ENCODE assay signal across 25 cellular contexts in the genomic region with DNA sequence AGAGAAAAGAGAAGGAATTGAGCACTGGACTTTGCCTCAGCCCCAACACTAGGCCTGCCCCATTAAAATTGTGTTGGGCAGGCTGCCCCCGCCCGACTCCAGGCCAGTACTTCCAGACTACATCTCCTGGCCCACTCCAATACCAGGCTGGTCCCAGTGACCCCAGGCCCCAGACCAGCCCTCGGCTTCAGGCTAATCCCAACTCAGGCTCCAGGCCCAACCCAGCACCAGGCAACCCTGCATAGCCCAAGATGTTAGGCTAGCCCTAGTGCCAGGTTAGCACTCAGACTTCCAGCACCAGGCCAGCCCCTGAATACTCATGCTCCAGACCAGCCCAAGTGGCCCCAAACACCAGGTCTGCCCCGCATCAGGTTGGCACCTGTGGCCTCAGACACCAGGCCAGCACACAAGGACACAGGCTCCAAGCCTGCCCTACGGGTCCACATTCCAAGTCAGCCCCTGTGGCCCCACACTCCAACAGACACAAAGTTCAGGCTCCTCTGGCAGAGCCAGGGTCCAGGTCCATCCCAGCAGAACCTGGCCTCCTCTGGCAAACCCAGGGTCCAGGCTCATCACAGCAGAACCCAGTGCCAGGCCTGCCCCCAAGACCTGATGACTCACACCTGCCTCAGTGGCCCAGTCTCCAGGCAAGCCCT. TPM values are rescaled to one million over a fixed set of nuclear protein-coding genes. Genes with fewer than 3 reads are reported as not detected.
DNase-seq lines count a peak whose midpoint lies in the region; ATAC-seq, FAIRE-seq and TF ChIP-seq lines count a peak whose summit lies in the region.
"Had no signal": no experiment of that assay in that cellular context is flagged by ENCODE, and none has a peak within 500 bp of the region (broad histone marks: within the 10 kb centered on the region; RNA-seq: fewer than 3 reads in every experiment).

No MANE protein-coding gene starts in this region.

- H3K9me3 Mint-ChIP-seq in GM23338, result peaks cover 9% of the 10 kb centered on the region; the same call in 2 of the 3 replicates
- H3K9me3 Mint-ChIP-seq in naive thymus-derived CD4-positive, alpha-beta T cell, result peaks cover 0 to 34% (median 21%) of the 10 kb centered on the region in 11 donors
- H3K9me3 Mint-ChIP-seq in stimulated activated naive B cell treated with anti-CD40 and anti-IgM and Interleukin-4, amounts not matched to agents 10 μg/mL and 1 μg/mL and 100 μg/mL, for 72 hours, result peaks cover 11 to 13% of the 10 kb centered on the region in 2 donors
- H3K9me3 Mint-ChIP-seq in T-helper 2 cell treated with Interferon-gamma antibody and Interleukin-4, amounts not matched to agents 5 μg/mL and 100 μg/mL, for 36 hours, result peaks cover 24% of the 10 kb centered on the region

- in situ Hi-C loops in K562 (cut with MboI), result no loop called here

- H3K4me3 Mint-ChIP-seq in GM23338, result no peak overlapping the region
- no peak overlapping the region for H3K4me3 Mint-ChIP-seq in naive thymus-derived CD4-positive, alpha-beta T cell
- H3K4me3 Mint-ChIP-seq in stimulated activated naive B cell treated with anti-CD40 and anti-IgM and Interleukin-4, amounts not matched to agents 10 μg/mL and 1 μg/mL and 100 μg/mL, for 72 hours, result no peak overlapping the region
- H3K4me3 Mint-ChIP-seq in T-helper 2 cell treated with Interferon-gamma antibody and Interleukin-4, amounts not matched to agents 5 μg/mL and 100 μg/mL, for 36 hours, result no peak overlapping the region
- H3K4me3 Mint-ChIP-seq: CD4-positive, alpha-beta T cell; HFFc6 had no signal

- no peak for TF ChIP-seq POLR2A in K562 (conservative IDR thresholded peaks at IDR 0.05)

- peaks cover 8% of the 10 kb centered on the region; the same call in 1 of the 2 replicates for H3K36me3 ChIP-seq in GM23338 (ENCODE audit: insufficient read depth)
- peaks cover 60% of the 10 kb centered on the region; the same call in 2 of the 3 replicates for H3K36me3 ChIP-seq in K562 (ENCODE audit: control insufficient read depth, insufficient read depth, low read length)
- H3K36me3 ChIP-seq in naive thymus-derived CD4-positive, alpha-beta T cell (ENCODE audit: control insufficient read depth in 2 of 3, insufficient read depth in 3 of 3, low read length in 3 of 3), result peaks cover 0 to 53% (median 5%) of the 10 kb centered on the region in 3 experiments

- CTCF ChIA-PET in K562 (lab: Yijun Ruan, JAX; ENCODE audit: low intra/inter-chr PET ratio), result no interaction called here
- CTCF ChIA-PET in naive thymus-derived CD4-positive, alpha-beta T cell (lab: Charles Lee), result no interaction called here

- no peaks in the 10 kb centered on the region for H3K9me2 ChIP-seq in GM23338 (ENCODE audit: insufficient read depth)

- H3K36me3 Mint-ChIP-seq in GM23338 (ENCODE audit: low read depth), result peaks cover 45% of the 10 kb centered on the region
- peaks cover 35 to 71% (median 66%) of the 10 kb centered on the region in 5 donors for H3K36me3 Mint-ChIP-seq in naive thymus-derived CD4-positive, alpha-beta T cell
- peaks cover 57 to 64% of the 10 kb centered on the region in 2 donors for H3K36me3 Mint-ChIP-seq in stimulated activated naive B cell treated with anti-CD40 and anti-IgM and Interleukin-4, amounts not matched to agents 10 μg/mL and 1 μg/mL and 100 μg/mL, for 72 hours
- H3K36me3 Mint-ChIP-seq in T-helper 2 cell treated with Interferon-gamma antibody and Interleukin-4, amounts not matched to agents 5 μg/mL and 100 μg/mL, for 36 hours (ENCODE audit: low read depth), result peaks cover 50% of the 10 kb centered on the region

- WGBS in K562 (ENCODE audit: insufficient coverage, low coverage, missing lambda C conversion rate), result 97% methylated on average over 5 of the region's 5 CpGs

- BruUV-seq in K562 (replicated peaks; lab: Mats Ljungman, UMichigan), result no TSS peak

- H3K9me3 ChIP-seq in K562 (replicated peaks; ENCODE audit: control insufficient read depth, insufficient read depth, low read depth, low read length), result peaks cover 7% of the 10 kb centered on the region
- no peaks in the 10 kb centered on the region for H3K9me3 ChIP-seq in naive thymus-derived CD4-positive, alpha-beta T cell (ENCODE audit: control insufficient read depth in 2 of 3, low read length in 3 of 3)
- H3K9me3 ChIP-seq: HAP-1 had no signal

- DNase-seq in GM23338 (ENCODE audit: low spot score) (no peak), K562 (ENCODE audit: extremely low read depth in 1 of 4, low spot score in 3 of 4) (no peak), OCI-M1 (lab: John Stamatoyannopoulos, UW) (no peak)
- DNase-seq in naive thymus-derived CD4-positive, alpha-beta T cell, result no peak
- DNase-seq in stimulated activated naive B cell treated with anti-CD40 and anti-IgM and Interleukin-4, amounts not matched to agents 10 μg/mL and 1 μg/mL and 100 μg/mL, for 72 hours, result no peak
- no peak for DNase-seq in T-helper 2 cell treated with Interferon-gamma antibody and Interleukin-4, amounts not matched to agents 5 μg/mL and 100 μg/mL, for 36 hours (ENCODE audit: low spot score)
- DNase-seq: CD4-positive, alpha-beta T cell; GM23248; HFFc6; NCI-H1092; NCI-H1417 treated with DMSO at 0.1 percent for 48 hours; NCI-H1694 treated with DMSO at 0.1 percent for 48 hours; NCI-H2081; NCI-H2227 treated with DMSO at 0.1 percent for 48 hours; NCI-H510A; NCI-H69; SHP77 treated with DMSO at 0.1 percent for 48 hours had no signal

- no peak for FAIRE-seq in K562 (lab: Jason Lieb, UNC)
- FAIRE-seq: A204.1, G401.6 had no signal

- H3K4me2 ChIP-seq in GM23338 (no peak overlapping the region), K562 (ENCODE audit: insufficient read depth, low read length) (no peak overlapping the region)
- H3K4me2 ChIP-seq: BLaER1 had no signal

- H3F3A ChIP-seq in GM23338 (replicated peaks; ENCODE audit: low read depth), result no peaks in the 10 kb centered on the region

- TF ChIP-seq EP300 in K562 (IDR thresholded peaks at IDR 0.05; ENCODE audit: low read length), result no peak

- H3K79me2 ChIP-seq in GM23338 (replicated peaks; ENCODE audit: insufficient read depth) (peaks cover 45% of the 10 kb centered on the region), K562 (ENCODE audit: control insufficient read depth, insufficient read depth, low read length) (peaks cover 17% of the 10 kb centered on the region)

- no peaks in the 10 kb centered on the region for H3K27me3 Mint-ChIP-seq in GM23338 (ENCODE audit: insufficient read depth, low read depth, poor library complexity)
- H3K27me3 Mint-ChIP-seq in naive thymus-derived CD4-positive, alpha-beta T cell, result no peaks in the 10 kb centered on the region
- no peaks in the 10 kb centered on the region for H3K27me3 Mint-ChIP-seq in stimulated activated naive B cell treated with anti-CD40 and anti-IgM and Interleukin-4, amounts not matched to agents 10 μg/mL and 1 μg/mL and 100 μg/mL, for 72 hours
- H3K27me3 Mint-ChIP-seq in T-helper 2 cell treated with Interferon-gamma antibody and Interleukin-4, amounts not matched to agents 5 μg/mL and 100 μg/mL, for 36 hours (ENCODE audit: low read depth), result no peaks in the 10 kb centered on the region
- H3K27me3 Mint-ChIP-seq: CD4-positive, alpha-beta T cell; IgD-negative memory B cell had no signal

- no peaks in the 10 kb centered on the region for H3K27me3 ChIP-seq in GM23338 (ENCODE audit: insufficient read depth)
- no peaks in the 10 kb centered on the region for H3K27me3 ChIP-seq in K562 (ENCODE audit: control insufficient read depth in 2 of 2, insufficient read depth in 2 of 2, low read length in 2 of 2)
- H3K27me3 ChIP-seq in naive thymus-derived CD4-positive, alpha-beta T cell (ENCODE audit: control insufficient read depth in 2 of 2, insufficient read depth in 2 of 2, low read length in 2 of 2), result no peaks in the 10 kb centered on the region
- H3K27me3 ChIP-seq: BLaER1 had no signal

- H3K9me1 ChIP-seq in K562 (ENCODE audit: control insufficient read depth, insufficient read depth, low read length), result no peaks in the 10 kb centered on the region

- ATAC-seq in GM23338, result no peak
- ATAC-seq in K562, result peak; percentile 38; the same call in 1 of the 3 replicates
- peak; percentile 27 for ATAC-seq in naive thymus-derived CD4-positive, alpha-beta T cell
- ATAC-seq in stimulated activated naive B cell treated with anti-CD40 and anti-IgM and Interleukin-4, amounts not matched to agents 10 μg/mL and 1 μg/mL and 100 μg/mL, for 72 hours (replicated peaks), result no peak
- ATAC-seq in HG03442 (IDR thresholded peaks at IDR 0.05; ENCODE audit: unreplicated experiment), result no peak
- ATAC-seq: Panc1 had no signal

- peak overlapping the region in 1 of 2 experiments; percentile 56; a peak in 1 of 4 replicates for H3K9ac ChIP-seq in K562 (ENCODE audit: insufficient read depth in 1 of 2, low read depth in 2 of 2, low read length in 2 of 2)
- H3K9ac ChIP-seq: BLaER1, GM23248 had no signal

- H4K20me1 ChIP-seq in GM23338 (replicated peaks; ENCODE audit: insufficient read depth), result 0 out of 2 replicates have a peak, but pooled peaks cover 4% of the 10 kb centered on the region
- H4K20me1 ChIP-seq in K562 (replicated peaks; ENCODE audit: control insufficient read depth, insufficient read depth, low read length), result no peaks in the 10 kb centered on the region

- intact Hi-C loops in K562 (cut with micrococcal nuclease), result no loop called here
- intact Hi-C loops in naive thymus-derived CD4-positive, alpha-beta T cell (cut with micrococcal nuclease), result no loop called here

- H2AFZ ChIP-seq in GM23338, result no peak overlapping the region
- H2AFZ ChIP-seq in K562 (ENCODE audit: low read depth, low read length), result no peak overlapping the region
- H2AFZ ChIP-seq: GM23248 had no signal

- peaks cover 4% of the 10 kb centered on the region for H3K4me1 Mint-ChIP-seq in GM23338
- peaks cover 0 to 17% (median 15%) of the 10 kb centered on the region in 7 donors for H3K4me1 Mint-ChIP-seq in naive thymus-derived CD4-positive, alpha-beta T cell
- H3K4me1 Mint-ChIP-seq in stimulated activated naive B cell treated with anti-CD40 and anti-IgM and Interleukin-4, amounts not matched to agents 10 μg/mL and 1 μg/mL and 100 μg/mL, for 72 hours, result peaks cover 5 to 10% of the 10 kb centered on the region in 2 donors
- no peaks in the 10 kb centered on the region for H3K4me1 Mint-ChIP-seq in T-helper 2 cell treated with Interferon-gamma antibody and Interleukin-4, amounts not matched to agents 5 μg/mL and 100 μg/mL, for 36 hours (ENCODE audit: low read depth)

- no peak overlapping the region for H3K4me3 ChIP-seq in GM23338
- no peak overlapping the region for H3K4me3 ChIP-seq in K562
- no peak overlapping the region for H3K4me3 ChIP-seq in naive thymus-derived CD4-positive, alpha-beta T cell (ENCODE audit: low read length)
- H3K4me3 ChIP-seq: BLaER1, GM23248, HAP-1 had no signal

- H3K4me1 ChIP-seq in GM23338 (ENCODE audit: insufficient read depth) (peaks cover 5% of the 10 kb centered on the region), K562 (replicated peaks in 1 of 2; ENCODE audit: control insufficient read depth in 2 of 2, insufficient read depth in 2 of 2, low read length in 2 of 2) (peaks cover 0 to 5% of the 10 kb centered on the region in 2 experiments; a peak in 1 of 5 replicates)
- H3K4me1 ChIP-seq in naive thymus-derived CD4-positive, alpha-beta T cell (ENCODE audit: control insufficient read depth in 2 of 2, insufficient read depth in 2 of 2, low read length in 2 of 2), result no peaks in the 10 kb centered on the region
- H3K4me1 ChIP-seq: HAP-1 had no signal

- H3K27ac ChIP-seq in GM23338 (ENCODE audit: low read depth), result no peak overlapping the region
- H3K27ac ChIP-seq in K562 (ENCODE audit: extremely low read depth, low read depth, low read length), result no peak overlapping the region
- H3K27ac ChIP-seq in naive thymus-derived CD4-positive, alpha-beta T cell (ENCODE audit: low read depth, low read length), result no peak overlapping the region
- H3K27ac ChIP-seq: BLaER1, GM23248, RWPE1 had no signal

- TF ChIP-seq CTCF in GM23338 (conservative IDR thresholded peaks at IDR 0.05; ENCODE audit: low read depth in 2 of 2) (no peak), K562 (IDR thresholded peaks at IDR 0.05 in 2 of 3, conservative IDR thresholded peaks at IDR 0.05 in 1 of 3; ENCODE audit: insufficient read depth in 2 of 3, low read depth in 1 of 3, low read length in 3 of 3) (no peak)

- TF ChIP-seq RAD21 in K562 (CRISPR knock-in tag; conservative IDR thresholded peaks at IDR 0.05 in 1 of 2, IDR thresholded peaks at IDR 0.05 in 1 of 2), result no peak

- peak overlapping the region; percentile 34; the same call in 1 of the 2 replicates for H3K27ac Mint-ChIP-seq in GM23338
- peak overlapping the region in 1 of 9 donors; percentile 3 for H3K27ac Mint-ChIP-seq in naive thymus-derived CD4-positive, alpha-beta T cell
- H3K27ac Mint-ChIP-seq in stimulated activated naive B cell treated with anti-CD40 and anti-IgM and Interleukin-4, amounts not matched to agents 10 μg/mL and 1 μg/mL and 100 μg/mL, for 72 hours, result peak overlapping the region; percentile 80
- H3K27ac Mint-ChIP-seq in T-helper 2 cell treated with Interferon-gamma antibody and Interleukin-4, amounts not matched to agents 5 μg/mL and 100 μg/mL, for 36 hours, result no peak overlapping the region
- H3K27ac Mint-ChIP-seq: CD4-positive, alpha-beta T cell; HFFc6; IgD-negative memory B cell had no signal

- POLR2A ChIA-PET in K562 (lab: Yijun Ruan, JAX), result interaction anchor here (1.4 to 1.5 kb wide), 2 partner anchors 10 to 20 kb away, joined by 3 read pairs; a partner anchor contains a TSS
- POLR2A ChIA-PET in naive thymus-derived CD4-positive, alpha-beta T cell (lab: Charles Lee), result no interaction called here

RNA-seq across cellular contexts. Expression of a gene that starts 20.3 kb away (rescaled TPM):
- 36.5 and 40.6 TPM in 2 replicates for total RNA-seq in GM23338 (2014; rRNA removed; shearing (Covaris generic))
- polyA plus RNA-seq in GM23338 (2016; fragmentation: Nextera tagmentation; extraction: Ambion mirVana) (11.0 and 15.4 TPM in 2 replicates), K562 (2011; rRNA removed) (45.1 and 63.6 TPM in 2 replicates), K562 (2014; fragmentation: Illumina TruSeq; extraction: Trizol) (31.0 and 42.5 TPM in 2 replicates), K562 (2014; fragmentation: Nextera tagmentation; extraction: Ambion mirVana) (10 to 100 TPM; 15.3 to 25.9 TPM), K562 (2014; rRNA removed) (40.5 and 52.6 TPM in 2 replicates)
- total RNA-seq in K562 (2011; cell fraction: chromatin; rRNA removed; ENCODE audit: low replicate concordance), result 168 and 479 TPM in 2 replicates
- 44.5 and 53.0 TPM in 2 replicates for total RNA-seq in K562 (2011; cell fraction: nucleolus; rRNA removed)
- total RNA-seq in K562 (2011; cell fraction: nucleoplasm; rRNA removed), result 102 and 103 TPM in 2 replicates
- total RNA-seq in K562 (2014; rRNA removed) (57.1 and 75.1 TPM in 2 replicates), K562 (2014; rRNA removed; fragmentation: Illumina TruSeq; extraction: Trizol) (56.4 and 70.4 TPM in 2 replicates), K562 (2015; rRNA removed; fragmentation: Illumina TruSeq; extraction: Trizol) (57.6 and 65.5 TPM in 2 replicates), K562 (2021) (57.0 and 58.0 TPM in 2 replicates)
- polyA plus RNA-seq in K562 (2011; cell fraction: cytosol; rRNA removed), result 17.2 and 28.4 TPM in 2 replicates
- 34.3 and 49.8 TPM in 2 replicates for polyA plus RNA-seq in K562 (2011; cell fraction: nucleus; rRNA removed)
- 29.9 and 34.0 TPM in 2 replicates for polyA plus RNA-seq in K562 (2012)
- 216 and 243 TPM in 2 replicates for polyA minus RNA-seq in K562 (2011; rRNA and poly(A)+ RNA removed)
- polyA minus RNA-seq in K562 (2011; cell fraction: cytosol; rRNA and poly(A)+ RNA removed), result 26.6 and 47.7 TPM in 2 replicates
- 128 and 167 TPM in 2 replicates for polyA minus RNA-seq in K562 (2011; cell fraction: nucleus; rRNA and poly(A)+ RNA removed)
- 10 to 100 TPM; 38.3 to 77.0 (median 60.7) TPM for total RNA-seq in naive thymus-derived CD4-positive, alpha-beta T cell
- polyA plus RNA-seq in naive thymus-derived CD4-positive, alpha-beta T cell, result 10 to 100 TPM; 24.7 to 39.6 TPM

RNA-seq across cellular contexts. Expression of a gene that starts 20.3 kb away (rescaled TPM):
- total RNA-seq in GM23338 (2014; rRNA removed; shearing (Covaris generic)), result 16.8 and 22.9 TPM in 2 replicates
- polyA plus RNA-seq in GM23338 (2016; fragmentation: Nextera tagmentation; extraction: Ambion mirVana) (16.3 and 16.7 TPM in 2 replicates), K562 (2011; rRNA removed) (20.2 and 29.4 TPM in 2 replicates), K562 (2014; fragmentation: Illumina TruSeq; extraction: Trizol) (23.9 and 28.6 TPM in 2 replicates), K562 (2014; fragmentation: Nextera tagmentation; extraction: Ambion mirVana) (10 to 100 TPM; 12.2 to 14.5 TPM), K562 (2014; rRNA removed) (31.4 and 33.1 TPM in 2 replicates)
- 25.3 and 48.5 TPM in 2 replicates for total RNA-seq in K562 (2011; cell fraction: chromatin; rRNA removed; ENCODE audit: low replicate concordance)
- 14.5 and 19.7 TPM in 2 replicates for total RNA-seq in K562 (2011; cell fraction: nucleolus; rRNA removed)
- total RNA-seq in K562 (2011; cell fraction: nucleoplasm; rRNA removed), result 29.6 and 44.7 TPM in 2 replicates
- total RNA-seq in K562 (2014; rRNA removed) (24.9 and 26.7 TPM in 2 replicates), K562 (2014; rRNA removed; fragmentation: Illumina TruSeq; extraction: Trizol) (33.6 and 36.3 TPM in 2 replicates), K562 (2015; rRNA removed; fragmentation: Illumina TruSeq; extraction: Trizol) (25.6 and 28.9 TPM in 2 replicates), K562 (2021) (25.7 and 27.4 TPM in 2 replicates)
- 6.2 and 10.9 TPM in 2 replicates for polyA plus RNA-seq in K562 (2011; cell fraction: cytosol; rRNA removed)
- 17.7 and 18.7 TPM in 2 replicates for polyA plus RNA-seq in K562 (2011; cell fraction: nucleus; rRNA removed)
- 19.9 and 24.0 TPM in 2 replicates for polyA plus RNA-seq in K562 (2012)
- 23.2 and 30.6 TPM in 2 replicates for polyA minus RNA-seq in K562 (2011; rRNA and poly(A)+ RNA removed)
- polyA minus RNA-seq in K562 (2011; cell fraction: cytosol; rRNA and poly(A)+ RNA removed), result 7.9 and 10.7 TPM in 2 replicates
- 20.6 and 25.8 TPM in 2 replicates for polyA minus RNA-seq in K562 (2011; cell fraction: nucleus; rRNA and poly(A)+ RNA removed)
- total RNA-seq in naive thymus-derived CD4-positive, alpha-beta T cell, result 10 to 100 TPM; 10.0 to 14.1 (median 11.2) TPM
- polyA plus RNA-seq in naive thymus-derived CD4-positive, alpha-beta T cell, result 1 to 10 TPM; 7.5 to 7.9 TPM

RNA-seq across cellular contexts. Expression of a gene that starts 36.6 kb away (rescaled TPM):
- total RNA-seq in GM23338 (2014; rRNA removed; shearing (Covaris generic)), result 15.8 and 18.4 TPM in 2 replicates
- polyA plus RNA-seq in GM23338 (2016; fragmentation: Nextera tagmentation; extraction: Ambion mirVana) (20.3 and 24.0 TPM in 2 replicates), K562 (2011; rRNA removed) (47.0 and 91.8 TPM in 2 replicates), K562 (2014; fragmentation: Illumina TruSeq; extraction: Trizol) (122 and 137 TPM in 2 replicates), K562 (2014; fragmentation: Nextera tagmentation; extraction: Ambion mirVana) (10 to 100 TPM; 63.4 to 64.4 TPM), K562 (2014; rRNA removed) (77.0 and 79.7 TPM in 2 replicates)
- 51.4 and 124 TPM in 2 replicates for total RNA-seq in K562 (2011; cell fraction: chromatin; rRNA removed; ENCODE audit: low replicate concordance)
- total RNA-seq in K562 (2011; cell fraction: nucleolus; rRNA removed), result 40.4 and 42.2 TPM in 2 replicates
- 91.8 and 107 TPM in 2 replicates for total RNA-seq in K562 (2011; cell fraction: nucleoplasm; rRNA removed)
- total RNA-seq in K562 (2014; rRNA removed) (57.5 and 64.5 TPM in 2 replicates), K562 (2014; rRNA removed; fragmentation: Illumina TruSeq; extraction: Trizol) (113 and 136 TPM in 2 replicates), K562 (2015; rRNA removed; fragmentation: Illumina TruSeq; extraction: Trizol) (127 and 129 TPM in 2 replicates), K562 (2021) (78.7 and 89.6 TPM in 2 replicates)
- polyA plus RNA-seq in K562 (2011; cell fraction: cytosol; rRNA removed), result 15.0 and 31.1 TPM in 2 replicates
- 26.8 and 31.0 TPM in 2 replicates for polyA plus RNA-seq in K562 (2011; cell fraction: nucleus; rRNA removed)
- 79.2 and 87.0 TPM in 2 replicates for polyA plus RNA-seq in K562 (2012)
- polyA minus RNA-seq in K562 (2011; rRNA and poly(A)+ RNA removed), result 68.8 and 75.1 TPM in 2 replicates
- polyA minus RNA-seq in K562 (2011; cell fraction: cytosol; rRNA and poly(A)+ RNA removed), result 16.3 and 35.2 TPM in 2 replicates
- polyA minus RNA-seq in K562 (2011; cell fraction: nucleus; rRNA and poly(A)+ RNA removed), result 50.6 and 69.1 TPM in 2 replicates
- total RNA-seq in naive thymus-derived CD4-positive, alpha-beta T cell, result 10 to 100 TPM; 10.5 to 38.7 (median 14.4) TPM
- 10 to 100 TPM; 32.5 to 35.4 TPM for polyA plus RNA-seq in naive thymus-derived CD4-positive, alpha-beta T cell

Comparison
In these comparisons a context has a peak if more than half of its experiments do, and no peak if none do; other contexts are left out.
1. ATAC-seq: peak in K562 (single experiment) and naive thymus-derived CD4-positive, alpha-beta T cell (single experiment); none in GM23338 (single experiment), stimulated activated naive B cell treated with anti-CD40 and anti-IgM and Interleukin-4, amounts not matched to agents 10 μg/mL and 1 μg/mL and 100 μg/mL, for 72 hours (0 of 2) and HG03442 (single experiment).